19 cellular contexts compared by ENCODE assay signal in the genomic region with DNA sequence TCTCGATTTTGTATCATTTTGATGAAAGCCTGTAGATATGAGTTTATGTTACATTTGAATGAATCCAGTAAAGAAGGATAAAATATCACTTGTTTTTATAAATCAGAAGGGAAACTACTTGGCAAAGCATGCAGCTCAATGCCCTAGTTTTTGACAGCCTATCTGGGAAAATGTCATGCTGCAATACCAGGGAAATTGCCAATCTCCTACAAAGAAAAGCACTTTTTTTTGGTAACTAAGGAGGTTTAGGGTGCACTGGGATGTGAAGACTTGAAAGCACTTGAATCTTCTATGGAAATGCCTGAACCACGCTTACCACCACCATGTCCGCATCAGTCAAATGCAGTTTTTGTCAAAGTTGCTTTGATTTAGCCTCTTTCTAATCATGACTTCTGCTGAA.
"Had no signal": no experiment of that assay in that cellular context is flagged by ENCODE, and none has a peak within 500 bp of the region (broad histone marks: within the 10 kb centered on the region; RNA-seq: fewer than 3 reads in every experiment).

No MANE protein-coding gene starts in this region.

- DNase-seq: colonic mucosa; dermis blood vessel endothelial cell; erythroblast; foreskin melanocyte; heart left ventricle; hippocampal formation; mammary epithelial cell; occipital lobe; pancreas; right lobe of liver; stimulated activated CD4-positive, alpha-beta T cell treated with anti-CD3 and anti-CD28 coated beads, Interleukin-4, amount 100 ng/mL, for 24 hours; stimulated activated naive CD8-positive, alpha-beta T cell treated with anti-CD3 and anti-CD28 coated beads, Interleukin-15, amount 100 ng/mL, for 72 hours; trophoblast cell had no signal

- ATAC-seq: heart left ventricle; left lobe of liver; natural killer cell treated with Interleukin-12 subunit alpha and Interleukin-12 subunit beta and Interleukin-15 and Interleukin-18, amount 100 ng/mL, for 72 hours; pancreas; right lobe of liver; stimulated activated memory B cell treated with anti-CD40 and anti-IgM and Interleukin-4, amounts not matched to agents 10 μg/mL and 1 μg/mL and 100 μg/mL, for 72 hours; stimulated activated naive CD8-positive, alpha-beta T cell treated with anti-CD3 and anti-CD28 coated beads, Interleukin-15, amount 100 ng/mL, for 72 hours had no signal

- H3K36me3 Mint-ChIP-seq: mesothelial cell of epicardium; natural killer cell treated with Interleukin-12 subunit alpha and Interleukin-12 subunit beta and Interleukin-15 and Interleukin-18, amount 100 ng/mL, for 72 hours; stimulated activated memory B cell treated with anti-CD40 and anti-IgM and Interleukin-4, amounts not matched to agents 10 μg/mL and 1 μg/mL and 100 μg/mL, for 72 hours had no signal

- H3K27me3 ChIP-seq: colonic mucosa, heart left ventricle, pancreas, right lobe of liver had no signal

- H3K27me3 Mint-ChIP-seq: natural killer cell treated with Interleukin-12 subunit alpha and Interleukin-12 subunit beta and Interleukin-15 and Interleukin-18, amount 100 ng/mL, for 72 hours; progenitor cell of endocrine pancreas; stimulated activated memory B cell treated with anti-CD40 and anti-IgM and Interleukin-4, amounts not matched to agents 10 μg/mL and 1 μg/mL and 100 μg/mL, for 72 hours; stimulated activated naive CD8-positive, alpha-beta T cell treated with anti-CD3 and anti-CD28 coated beads, Interleukin-15, amount 100 ng/mL, for 72 hours had no signal

- H3K4me1 ChIP-seq: colonic mucosa, pancreas, right lobe of liver had no signal

- H3K4me1 Mint-ChIP-seq: stimulated activated memory B cell treated with anti-CD40 and anti-IgM and Interleukin-4, amounts not matched to agents 10 μg/mL and 1 μg/mL and 100 μg/mL, for 72 hours; stimulated activated naive CD8-positive, alpha-beta T cell treated with anti-CD3 and anti-CD28 coated beads, Interleukin-15, amount 100 ng/mL, for 72 hours had no signal

- H3K27ac Mint-ChIP-seq: mesothelial cell of epicardium; natural killer cell treated with Interleukin-12 subunit alpha and Interleukin-12 subunit beta and Interleukin-15 and Interleukin-18, amount 100 ng/mL, for 72 hours; progenitor cell of endocrine pancreas; stimulated activated memory B cell treated with anti-CD40 and anti-IgM and Interleukin-4, amounts not matched to agents 10 μg/mL and 1 μg/mL and 100 μg/mL, for 72 hours; stimulated activated naive CD8-positive, alpha-beta T cell treated with anti-CD3 and anti-CD28 coated beads, Interleukin-15, amount 100 ng/mL, for 72 hours had no signal

- H3K27ac ChIP-seq: colonic mucosa, heart left ventricle, pancreas, right lobe of liver had no signal

- H3K36me3 ChIP-seq: colonic mucosa, heart left ventricle, pancreas, right lobe of liver, thoracic aorta had no signal

- H3K4me3 ChIP-seq: colonic mucosa, heart left ventricle, pancreas, right lobe of liver, thoracic aorta had no signal

- H3K4me3 Mint-ChIP-seq: mesothelial cell of epicardium; natural killer cell treated with Interleukin-12 subunit alpha and Interleukin-12 subunit beta and Interleukin-15 and Interleukin-18, amount 100 ng/mL, for 72 hours; stimulated activated memory B cell treated with anti-CD40 and anti-IgM and Interleukin-4, amounts not matched to agents 10 μg/mL and 1 μg/mL and 100 μg/mL, for 72 hours; stimulated activated naive CD8-positive, alpha-beta T cell treated with anti-CD3 and anti-CD28 coated beads, Interleukin-15, amount 100 ng/mL, for 72 hours had no signal
